ENCODE assay signal across 20 cellular contexts in genomic region chr4:153293675-153294057, GRCh38.
"Had no signal": no experiment of that assay in that cellular context is flagged by ENCODE, and none has a peak within 500 bp of the region (broad histone marks: within the 10 kb centered on the region; RNA-seq: fewer than 3 reads in every experiment).

No MANE protein-coding gene starts in this region.

- H3K4me3 ChIP-seq: body of pancreas, spleen, thyroid gland had no signal

- H3K4me3 Mint-ChIP-seq: activated CD4-positive, alpha-beta memory T cell treated with anti-CD3 and anti-CD28 coated beads, Interleukin-2, amount 10 ng/mL, durations not matched to agents 7 days and 5 days; activated CD4-positive, alpha-beta T cell treated with anti-CD3 and anti-CD28 coated beads, Interleukin-2, amount 10 ng/mL, durations not matched to agents 24 days and 14 days; activated naive CD8-positive, alpha-beta T cell treated with anti-CD3 and anti-CD28 coated beads, Interleukin-2, amount 50 U/mL, for 24 hours; dendritic cell treated with granulocyte-macrophage colony-stimulating factor and Interleukin-4, amounts not matched to agents 40 ng/mL and 50 ng/mL, for 4 days; neural crest cell had no signal

- H3K4me1 Mint-ChIP-seq: activated CD4-positive, alpha-beta memory T cell treated with anti-CD3 and anti-CD28 coated beads, Interleukin-2, amount 10 ng/mL, durations not matched to agents 7 days and 5 days; activated CD4-positive, alpha-beta T cell treated with anti-CD3 and anti-CD28 coated beads, Interleukin-2, amount 10 ng/mL, durations not matched to agents 24 days and 14 days; activated naive CD8-positive, alpha-beta T cell treated with anti-CD3 and anti-CD28 coated beads, Interleukin-2, amount 50 U/mL, for 24 hours had no signal

- H3K9me3 Mint-ChIP-seq: activated CD4-positive, alpha-beta T cell treated with anti-CD3 and anti-CD28 coated beads, Interleukin-2, amount 10 ng/mL, durations not matched to agents 24 days and 14 days; activated naive CD8-positive, alpha-beta T cell treated with anti-CD3 and anti-CD28 coated beads, Interleukin-2, amount 50 U/mL, for 24 hours had no signal

- H3K27me3 ChIP-seq: body of pancreas, spleen, thyroid gland had no signal

- H3K4me1 ChIP-seq: spleen had no signal

- H3K27ac Mint-ChIP-seq: activated CD4-positive, alpha-beta memory T cell treated with anti-CD3 and anti-CD28 coated beads, Interleukin-2, amount 10 ng/mL, durations not matched to agents 7 days and 5 days; activated CD4-positive, alpha-beta T cell treated with anti-CD3 and anti-CD28 coated beads, Interleukin-2, amount 10 ng/mL, durations not matched to agents 24 days and 14 days; activated naive CD8-positive, alpha-beta T cell treated with anti-CD3 and anti-CD28 coated beads, Interleukin-2, amount 50 U/mL, for 24 hours; dendritic cell treated with granulocyte-macrophage colony-stimulating factor and Interleukin-4, amounts not matched to agents 40 ng/mL and 50 ng/mL, for 4 days had no signal

- H3K27ac ChIP-seq: spleen had no signal

- H3K9me3 ChIP-seq: body of pancreas, thyroid gland had no signal

- DNase-seq: activated CD4-positive, alpha-beta memory T cell treated with anti-CD3 and anti-CD28 coated beads, Interleukin-2, amount 10 ng/mL, durations not matched to agents 7 days and 5 days; activated CD4-positive, alpha-beta T cell treated with anti-CD3 and anti-CD28 coated beads, Interleukin-2, amount 10 ng/mL, durations not matched to agents 24 days and 14 days; activated CD4-positive, CD25-positive, alpha-beta regulatory T cell; activated gamma-delta T cell; activated naive CD4-positive, alpha-beta T cell treated with anti-CD3 and anti-CD28 coated beads, Interleukin-2, amount 50 U/mL, for 16 hours; activated naive CD8-positive, alpha-beta T cell treated with anti-CD3 and anti-CD28 coated beads, Interleukin-2, amount 50 U/mL, for 24 hours; body of pancreas; caudate nucleus; effector CD8-positive, alpha-beta T cell; glutamatergic neuron; hypothalamus; occipital lobe; spleen; stimulated activated CD4-positive, alpha-beta T cell treated with anti-CD3 and anti-CD28 coated beads, Interleukin-4, amount 100 ng/mL, for 1 hour; stimulated activated naive CD4-positive, alpha-beta T cell; T-helper 9 cell; thyroid gland had no signal

- H3K27me3 Mint-ChIP-seq: activated naive CD8-positive, alpha-beta T cell treated with anti-CD3 and anti-CD28 coated beads, Interleukin-2, amount 50 U/mL, for 24 hours; dendritic cell treated with granulocyte-macrophage colony-stimulating factor and Interleukin-4, amounts not matched to agents 40 ng/mL and 50 ng/mL, for 4 days had no signal

- ATAC-seq: activated naive CD8-positive, alpha-beta T cell treated with anti-CD3 and anti-CD28 coated beads, Interleukin-2, amount 50 U/mL, for 24 hours; body of pancreas; esophagus mucosa had no signal
